ENCODE assay signal across 27 cellular contexts in the genomic region with DNA sequence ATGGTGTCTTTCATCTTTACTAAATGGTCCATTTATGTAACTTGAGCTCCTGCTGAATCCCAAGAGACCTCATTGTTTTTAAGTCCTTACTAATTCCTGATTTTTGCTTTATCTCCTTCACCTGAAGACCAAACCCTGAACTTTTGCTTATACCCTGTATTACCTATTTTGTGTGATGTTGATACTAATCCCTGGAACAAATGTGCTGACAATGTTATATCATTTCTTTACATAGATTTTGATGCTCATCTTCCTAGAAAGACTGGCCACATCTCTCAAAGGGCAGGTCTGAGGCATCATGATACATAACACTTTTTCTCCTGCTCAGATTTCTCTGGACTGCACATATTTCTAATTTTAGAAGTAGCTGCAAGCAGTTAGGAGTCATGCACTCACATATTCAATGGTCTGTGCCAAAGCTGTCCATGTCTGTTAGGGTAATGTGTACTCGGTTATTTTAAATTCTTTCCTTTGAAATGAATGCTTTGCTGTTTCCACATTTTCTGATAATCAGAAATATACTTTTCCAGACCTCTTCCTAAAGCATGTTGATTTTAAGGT.
"Had no signal": no experiment of that assay in that cellular context is flagged by ENCODE, and none has a peak within 500 bp of the region (broad histone marks: within the 10 kb centered on the region; RNA-seq: fewer than 3 reads in every experiment).

No MANE protein-coding gene starts in this region.

- H3K27ac ChIP-seq: ascending aorta, body of pancreas, Peyer's patch, RWPE1, SJCRH30 had no signal

- H3K36me3 ChIP-seq: ascending aorta, Peyer's patch, SJCRH30 had no signal

- ATAC-seq: activated CD4-positive, CD25-positive, alpha-beta regulatory T cell treated with anti-CD3 and anti-CD28 coated beads, Interleukin-2, amount 50 U/mL, for 24 hours; activated CD8-positive, alpha-beta T cell treated with anti-CD3 and anti-CD28 coated beads for 36 hours; activated naive CD4-positive, alpha-beta T cell treated with anti-CD3 and anti-CD28 coated beads, Interleukin-2, amount 50 U/mL, for 72 hours; activated naive CD8-positive, alpha-beta T cell treated with anti-CD3 and anti-CD28 coated beads, Interleukin-2, amount 50 U/mL, for 24 hours; body of pancreas had no signal

- H3K4me1 ChIP-seq: ascending aorta, body of pancreas, Peyer's patch, SJCRH30 had no signal

- DNase-seq: activated CD4-positive, alpha-beta T cell treated with anti-CD3 and anti-CD28 coated beads for 4 hours; activated CD8-positive, alpha-beta memory T cell treated with anti-CD3 and anti-CD28 coated beads, Interleukin-2, amount 50 U/mL, for 4 hours; activated CD8-positive, alpha-beta T cell treated with anti-CD3 and anti-CD28 coated beads for 36 hours; activated effector memory CD4-positive, alpha-beta T cell treated with Interleukin-2 at 50 U/mL for 16 hours; activated naive CD4-positive, alpha-beta T cell; activated naive CD8-positive, alpha-beta T cell treated with anti-CD3 and anti-CD28 coated beads, Interleukin-2, amount 50 U/mL, for 24 hours; amniotic stem cell; body of pancreas; central memory CD4-positive, alpha-beta T cell; Karpas-422; MM.1S; NCI-H1105; NCI-H1436; NCI-H1694 treated with DMSO at 0.1 percent for 48 hours; NCI-H2081; NCI-H345; NCI-H510A treated with DMSO at 0.1 percent for 48 hours; NCI-H69; NK-92 treated with Interleukin-12 subunit alpha and Interleukin-12 subunit beta, amount 100 ng/mL, for 24 hours; Peyer's patch; Right ventricle myocardium superior; SJCRH30 had no signal

- H3K27me3 ChIP-seq: ascending aorta, body of pancreas, Peyer's patch, SJCRH30 had no signal

- H3K4me3 ChIP-seq: ascending aorta, body of pancreas, Peyer's patch, SJCRH30 had no signal

- FAIRE-seq: bronchial epithelial cell had no signal

- H3K9me3 ChIP-seq: ascending aorta, body of pancreas, Peyer's patch had no signal
